Comparison of ENCODE assay signal across 11 cellular contexts in genomic region chr7:70325509-70326101, GRCh38.
DNase-seq lines count a peak whose midpoint lies in the region; ATAC-seq and TF ChIP-seq lines count a peak whose summit lies in the region.
"Had no signal": no experiment of that assay in that cellular context is flagged by ENCODE, and none has a peak within 500 bp of the region (broad histone marks: within the 10 kb centered on the region; RNA-seq: fewer than 3 reads in every experiment).

No MANE protein-coding gene starts in this region.

- no peak overlapping the region for H2BK12ac ChIP-seq in neuronal stem cell (ENCODE audit: low read length)

- WGBS in endodermal cell (ENCODE audit: insufficient coverage in 1 of 2, insufficient read length in 1 of 2), 2 experiments: 89% methylated on average over 2 of the region's 2 CpGs; no CpG with 5 or more reads in 1 of the 2 experiments
- WGBS in neuronal stem cell (ENCODE audit: extremely low coverage in 2 of 2, insufficient read length in 2 of 2, insufficient replicate concordance in 1 of 2), 2 donors: no CpG with 5 or more reads among the region's 2 CpGs

- no peaks in the 10 kb centered on the region for H4K20me1 ChIP-seq in osteoblast (ENCODE audit: insufficient read depth, low read length)

- H2AFZ ChIP-seq in osteoblast (ENCODE audit: low read length): no peak overlapping the region
- no peak overlapping the region for H2AFZ ChIP-seq in neuronal stem cell (ENCODE audit: low read length)

- H3K9me3 Mint-ChIP-seq in endodermal cell: no peaks in the 10 kb centered on the region

- peak overlapping the region; percentile 6 for H3K27ac Mint-ChIP-seq in endodermal cell

- TF ChIP-seq CTCF in endodermal cell (conservative IDR thresholded peaks at IDR 0.05) (no peak), osteoblast (IDR thresholded peaks at IDR 0.05; ENCODE audit: extremely low read depth, low read depth, low read length) (no peak), mucosa of descending colon (IDR thresholded peaks at IDR 0.05) (no peak)

- H3K79me2 ChIP-seq in osteoblast (ENCODE audit: insufficient read depth, low read length): no peaks in the 10 kb centered on the region

- H3K9ac ChIP-seq in endodermal cell (ENCODE audit: extremely low read depth, low read length, poor library complexity, severe bottlenecking) (no peak overlapping the region), neuronal stem cell (ENCODE audit: low read depth, low read length, poor library complexity) (no peak overlapping the region)

- no peak overlapping the region for H3K18ac ChIP-seq in neuronal stem cell (ENCODE audit: low read length)

- H4K91ac ChIP-seq in neuronal stem cell (ENCODE audit: low read depth, low read length, poor library complexity): no peak overlapping the region

- peaks cover 5% of the 10 kb centered on the region for H3K36me3 Mint-ChIP-seq in endodermal cell (ENCODE audit: low read depth)

- H2AK5ac ChIP-seq in neuronal stem cell (ENCODE audit: low read depth, low read length): no peak overlapping the region

- DNase-seq in EH (ENCODE audit: low read depth) (peak; percentile 5), NCI-H446 treated with DMSO at 0.1 percent for 48 hours (lab: John Stamatoyannopoulos, UW) (peak; percentile 84), endodermal cell (no peak), osteoblast (ENCODE audit: insufficient read length, low spot score, missing footprints) (peak; percentile 69), mucosa of descending colon (no peak), neuronal stem cell (ENCODE audit: low spot score) (no peak)
- DNase-seq: NK-92 treated with Interleukin-12 subunit alpha and Interleukin-12 subunit beta, amount 100 ng/mL, for 24 hours; transverse colon had no signal

- H3K79me1 ChIP-seq in neuronal stem cell (ENCODE audit: low read depth, low read length): no peaks in the 10 kb centered on the region

- H3K27ac ChIP-seq in endodermal cell (ENCODE audit: low read depth, low read length): no peak overlapping the region
- H3K27ac ChIP-seq in osteoblast (ENCODE audit: low read depth, low read length): no peak overlapping the region
- H3K27ac ChIP-seq in neuronal stem cell (replicated peaks; ENCODE audit: low read length): no peak overlapping the region
- H3K27ac ChIP-seq: coronary artery, transverse colon had no signal

- no peak overlapping the region for H3K14ac ChIP-seq in neuronal stem cell (ENCODE audit: low read length)

- H2BK120ac ChIP-seq in neuronal stem cell (ENCODE audit: low read depth, low read length): no peak overlapping the region

- H4K8ac ChIP-seq in neuronal stem cell (ENCODE audit: low read depth, low read length): no peak overlapping the region

- H3K27me3 Mint-ChIP-seq in endodermal cell (ENCODE audit: insufficient read depth): no peaks in the 10 kb centered on the region

- H3K4me2 ChIP-seq in osteoblast (ENCODE audit: insufficient read depth, low read length) (no peak overlapping the region), neuronal stem cell (ENCODE audit: insufficient read depth, low read length, poor library complexity, severe bottlenecking) (no peak overlapping the region)

- H3K4me1 ChIP-seq in endodermal cell (ENCODE audit: control insufficient read depth, insufficient read depth, low read length): peaks cover 11% of the 10 kb centered on the region
- H3K4me1 ChIP-seq in osteoblast (ENCODE audit: insufficient read depth, low read length): peaks cover 9% of the 10 kb centered on the region
- no peaks in the 10 kb centered on the region for H3K4me1 ChIP-seq in mucosa of descending colon (ENCODE audit: low read depth)
- H3K4me1 ChIP-seq in neuronal stem cell (ENCODE audit: control insufficient read depth in 2 of 2, insufficient read depth in 1 of 2, low read depth in 1 of 2, low read length in 2 of 2): peaks cover 0 to 4% of the 10 kb centered on the region in 2 donors
- H3K4me1 ChIP-seq: transverse colon had no signal

- H2BK15ac ChIP-seq in neuronal stem cell (ENCODE audit: low read length): no peak overlapping the region

- H3K9me3 ChIP-seq in endodermal cell (ENCODE audit: control insufficient read depth, low read length): no peaks in the 10 kb centered on the region
- H3K9me3 ChIP-seq in osteoblast (ENCODE audit: low read depth, low read length): no peaks in the 10 kb centered on the region
- no peaks in the 10 kb centered on the region for H3K9me3 ChIP-seq in mucosa of descending colon
- peaks cover 0 to 12% of the 10 kb centered on the region in 2 donors for H3K9me3 ChIP-seq in neuronal stem cell (replicated peaks in 1 of 2; ENCODE audit: control insufficient read depth in 2 of 2, insufficient read depth in 1 of 2, low read depth in 1 of 2, low read length in 2 of 2)
- H3K9me3 ChIP-seq: transverse colon had no signal

- intact Hi-C loops in mucosa of descending colon (cut with DNase I, micrococcal nuclease): no loop called here

- H3K27me3 ChIP-seq in endodermal cell (ENCODE audit: control insufficient read depth, insufficient read depth, low read length, poor library complexity, severe bottlenecking) (no peaks in the 10 kb centered on the region), osteoblast (ENCODE audit: insufficient read depth, low read length) (no peaks in the 10 kb centered on the region), neuronal stem cell (ENCODE audit: control insufficient read depth in 3 of 3, insufficient read depth in 3 of 3, low read depth in 1 of 3, low read length in 3 of 3) (no peaks in the 10 kb centered on the region)
- H3K27me3 ChIP-seq: transverse colon had no signal

- ATAC-seq in GM21576 (IDR thresholded peaks at IDR 0.05; ENCODE audit: unreplicated experiment) (no peak), mucosa of descending colon (no peak), GM21528 (IDR thresholded peaks at IDR 0.05; ENCODE audit: low FRiP score, unreplicated experiment) (no peak)

- H2BK5ac ChIP-seq in neuronal stem cell (ENCODE audit: low read length): no peak overlapping the region

- H3K36me3 ChIP-seq in endodermal cell (ENCODE audit: control insufficient read depth, insufficient read depth, low read length): no peaks in the 10 kb centered on the region
- H3K36me3 ChIP-seq in osteoblast (ENCODE audit: insufficient read depth, low read length): no peaks in the 10 kb centered on the region
- no peaks in the 10 kb centered on the region for H3K36me3 ChIP-seq in mucosa of descending colon (ENCODE audit: low read depth)
- H3K36me3 ChIP-seq in neuronal stem cell (replicated peaks in 1 of 2; ENCODE audit: control insufficient read depth in 2 of 2, insufficient read depth in 2 of 2, low read length in 2 of 2): no peaks in the 10 kb centered on the region
- H3K36me3 ChIP-seq: transverse colon had no signal

- H3K4me3 ChIP-seq in endodermal cell (ENCODE audit: low read length) (no peak overlapping the region), osteoblast (ENCODE audit: insufficient read depth, low read length) (no peak overlapping the region), mucosa of descending colon (no peak overlapping the region), neuronal stem cell (ENCODE audit: low read length in 2 of 2) (no peak overlapping the region)
- H3K4me3 ChIP-seq: coronary artery, transverse colon had no signal

- no peak overlapping the region for H3K23ac ChIP-seq in neuronal stem cell (ENCODE audit: low read depth, low read length, poor library complexity)

- H3K4me3 Mint-ChIP-seq in endodermal cell: no peak overlapping the region

- H3K4ac ChIP-seq in neuronal stem cell (ENCODE audit: low read length): no peak overlapping the region

- peaks cover 15% of the 10 kb centered on the region for H3K4me1 Mint-ChIP-seq in endodermal cell

Comparison
In these comparisons a context has a peak if more than half of its experiments do, and no peak if none do; other contexts are left out.
1. DNase-seq: peak in EH (single experiment), NCI-H446 treated with DMSO at 0.1 percent for 48 hours (single experiment) and osteoblast (single experiment); none in endodermal cell (single experiment), mucosa of descending colon (0 of 3) and neuronal stem cell (single experiment).